27 cellular contexts compared by ENCODE assay signal in genomic region chr3:182811269-182811596, GRCh38.
"Had no signal": no experiment of that assay in that cellular context is flagged by ENCODE, and none has a peak within 500 bp of the region (broad histone marks: within the 10 kb centered on the region; RNA-seq: fewer than 3 reads in every experiment).

No MANE protein-coding gene starts in this region.

- H3K36me3 ChIP-seq: ascending aorta, cardiac muscle cell, Peyer's patch, SJSA1 had no signal

- DNase-seq: activated CD4-positive, alpha-beta T cell treated with anti-CD3 and anti-CD28 coated beads for 36 hours; activated CD4-positive, alpha-beta T cell treated with anti-CD3 and anti-CD28 coated beads, Interleukin-2, amount 10 ng/mL, durations not matched to agents 7 days and 5 days; activated CD4-positive, alpha-beta T cell treated with anti-CD3 and anti-CD28 coated beads, Interleukin-2, amount 50 U/mL, for 48 hours; activated CD8-positive, alpha-beta T cell treated with anti-CD3 and anti-CD28 coated beads, Interleukin-2, amount 10 ng/mL, durations not matched to agents 7 days and 5 days; activated gamma-delta T cell; activated naive CD4-positive, alpha-beta T cell treated with Interleukin-2 at 50 U/mL for 16 hours; activated naive CD8-positive, alpha-beta T cell treated with anti-CD3 and anti-CD28 coated beads, Interleukin-2, amount 10 ng/mL, durations not matched to agents 7 days and 5 days; activated T-cell treated with anti-CD3 and anti-CD28 coated beads, Interleukin-2, amount 50 U/mL, for 24 hours; amygdala; MM.1S; MV-4-11; NCI-H1092; NCI-H1417; NCI-H187 treated with DMSO at 0.1 percent for 48 hours; NCI-H2081 treated with DMSO at 0.1 percent for 48 hours; NCI-H345; NCI-H524 treated with DMSO at 0.1 percent for 48 hours; NK-92 treated with Interleukin-12 subunit alpha and Interleukin-12 subunit beta, amount 100 ng/mL, for 24 hours; Peyer's patch; RPMI8226; SHP77 treated with DMSO at 0.1 percent for 48 hours; SK-N-SH had no signal

- FAIRE-seq: TTC549 had no signal

- H3K9ac ChIP-seq: SK-N-SH had no signal

- H3K4me2 ChIP-seq: SK-N-SH had no signal

- H3K27ac ChIP-seq: ascending aorta, cardiac muscle cell, Peyer's patch, SJSA1 had no signal

- H3K4me3 ChIP-seq: ascending aorta, cardiac muscle cell, Peyer's patch, SJSA1 had no signal

- H3K27me3 ChIP-seq: ascending aorta, cardiac muscle cell, Peyer's patch, SJSA1 had no signal

- ATAC-seq: activated CD4-positive, alpha-beta T cell treated with anti-CD3 and anti-CD28 coated beads for 36 hours; activated CD8-positive, alpha-beta T cell treated with anti-CD3 and anti-CD28 coated beads, Interleukin-2, amount 10 ng/mL, durations not matched to agents 7 days and 5 days; WTC11 had no signal

- H3K9me3 ChIP-seq: ascending aorta, Peyer's patch, SJSA1, SK-N-SH had no signal
